1 cellular context compared by ENCODE assay signal in the genomic region with DNA sequence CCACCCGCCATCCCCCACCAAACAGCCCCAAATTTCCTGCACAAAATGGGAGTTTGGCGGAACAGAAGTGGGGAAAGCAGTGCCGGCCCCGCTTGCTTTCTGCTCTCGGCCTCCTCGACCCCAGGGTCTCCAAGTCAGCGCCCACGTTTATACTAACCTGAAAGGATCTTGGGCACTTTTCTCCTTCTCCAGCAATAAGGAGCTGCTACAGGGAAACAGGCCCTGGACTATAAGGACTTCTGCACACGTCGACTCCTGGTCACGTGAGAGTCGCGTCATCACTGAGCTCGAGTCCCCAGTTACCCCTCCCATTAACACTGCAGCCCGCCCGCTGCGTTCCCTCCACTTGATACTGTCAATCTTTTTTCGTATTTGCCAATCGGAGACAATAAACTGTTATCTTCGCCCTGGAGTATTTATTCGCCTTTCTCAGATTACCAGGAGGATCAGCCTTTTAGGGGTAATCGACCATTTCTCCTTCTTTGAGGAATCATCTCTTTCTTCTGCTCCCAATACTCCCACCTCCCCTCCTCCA.
A peak's percentile ranks its signal among the peaks of the same experiment; 100 is the strongest.
TF ChIP-seq lines count a peak whose summit lies in the region.

A gene with protein sequence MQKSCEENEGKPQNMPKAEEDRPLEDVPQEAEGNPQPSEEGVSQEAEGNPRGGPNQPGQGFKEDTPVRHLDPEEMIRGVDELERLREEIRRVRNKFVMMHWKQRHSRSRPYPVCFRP (minus strand): TSS at position 235 of the 535 bp plus-strand sequence. CDS start 1,176 bp downstream, outside the sequence.

TF ChIP-seq in SK-N-SH, 30 proteins besides CTCF, POLR2A, EP300 and RAD21 (continued from another document):
- TF ChIP-seq RFX5 (IDR thresholded peaks at IDR 0.05; ENCODE audit: low read length) (no peak), MEF2A (IDR thresholded peaks at IDR 0.05; ENCODE audit: borderline replicate concordance, low read depth) (no peak), RXRA (IDR thresholded peaks at IDR 0.05; ENCODE audit: borderline replicate concordance, low read depth) (no peak), NFIC (IDR thresholded peaks at IDR 0.05; ENCODE audit: borderline replicate concordance) (no peak), FOSL2 (IDR thresholded peaks at IDR 0.05; ENCODE audit: borderline replicate concordance, low read depth) (no peak), SMC3 (IDR thresholded peaks at IDR 0.05; ENCODE audit: low read depth, low read length) (no peak), FOXM1 (IDR thresholded peaks at IDR 0.05; ENCODE audit: low read depth) (no peak), MXI1 (IDR thresholded peaks at IDR 0.05; ENCODE audit: low read depth, low read length) (0 out of 2 replicates have a peak, but pooled peaks have one; percentile 34), JUND (IDR thresholded peaks at IDR 0.05) (no peak), ELF1 (IDR thresholded peaks at IDR 0.05) (no peak), TAF1 (IDR thresholded peaks at IDR 0.05; ENCODE audit: borderline replicate concordance, low read depth, low read length) (peak; percentile 32; the same call in 1 of the 2 replicates), YY1 (IDR thresholded peaks at IDR 0.05; ENCODE audit: low read depth) (no peak), TCF12 (IDR thresholded peaks at IDR 0.05) (no peak), POLR2AphosphoS5 (IDR thresholded peaks at IDR 0.05; ENCODE audit: low read depth, low read length) (peak; percentile 75), SIN3A (IDR thresholded peaks at IDR 0.05; ENCODE audit: borderline replicate concordance, low read depth, low read length) (no peak; the same call in 1 of the 2 replicates), GATA2 (CRISPR knock-in tag; IDR thresholded peaks at IDR 0.05) (no peak), GABPA (IDR thresholded peaks at IDR 0.05; ENCODE audit: low read depth) (no peak), CHD2 (IDR thresholded peaks at IDR 0.05; ENCODE audit: low read length, partially characterized antibody) (no peak), TEAD4 (IDR thresholded peaks at IDR 0.05; ENCODE audit: borderline replicate concordance, insufficient read depth) (no peak)
- TF ChIP-seq, protein P1, sequence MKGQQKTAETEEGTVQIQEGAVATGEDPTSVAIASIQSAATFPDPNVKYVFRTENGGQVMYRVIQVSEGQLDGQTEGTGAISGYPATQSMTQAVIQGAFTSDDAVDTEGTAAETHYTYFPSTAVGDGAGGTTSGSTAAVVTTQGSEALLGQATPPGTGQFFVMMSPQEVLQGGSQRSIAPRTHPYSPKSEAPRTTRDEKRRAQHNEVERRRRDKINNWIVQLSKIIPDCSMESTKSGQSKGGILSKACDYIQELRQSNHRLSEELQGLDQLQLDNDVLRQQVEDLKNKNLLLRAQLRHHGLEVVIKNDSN (IDR thresholded peaks at IDR 0.05; ENCODE audit: borderline replicate concordance, low read depth): peak; percentile 89
- TF ChIP-seq, protein P2, sequence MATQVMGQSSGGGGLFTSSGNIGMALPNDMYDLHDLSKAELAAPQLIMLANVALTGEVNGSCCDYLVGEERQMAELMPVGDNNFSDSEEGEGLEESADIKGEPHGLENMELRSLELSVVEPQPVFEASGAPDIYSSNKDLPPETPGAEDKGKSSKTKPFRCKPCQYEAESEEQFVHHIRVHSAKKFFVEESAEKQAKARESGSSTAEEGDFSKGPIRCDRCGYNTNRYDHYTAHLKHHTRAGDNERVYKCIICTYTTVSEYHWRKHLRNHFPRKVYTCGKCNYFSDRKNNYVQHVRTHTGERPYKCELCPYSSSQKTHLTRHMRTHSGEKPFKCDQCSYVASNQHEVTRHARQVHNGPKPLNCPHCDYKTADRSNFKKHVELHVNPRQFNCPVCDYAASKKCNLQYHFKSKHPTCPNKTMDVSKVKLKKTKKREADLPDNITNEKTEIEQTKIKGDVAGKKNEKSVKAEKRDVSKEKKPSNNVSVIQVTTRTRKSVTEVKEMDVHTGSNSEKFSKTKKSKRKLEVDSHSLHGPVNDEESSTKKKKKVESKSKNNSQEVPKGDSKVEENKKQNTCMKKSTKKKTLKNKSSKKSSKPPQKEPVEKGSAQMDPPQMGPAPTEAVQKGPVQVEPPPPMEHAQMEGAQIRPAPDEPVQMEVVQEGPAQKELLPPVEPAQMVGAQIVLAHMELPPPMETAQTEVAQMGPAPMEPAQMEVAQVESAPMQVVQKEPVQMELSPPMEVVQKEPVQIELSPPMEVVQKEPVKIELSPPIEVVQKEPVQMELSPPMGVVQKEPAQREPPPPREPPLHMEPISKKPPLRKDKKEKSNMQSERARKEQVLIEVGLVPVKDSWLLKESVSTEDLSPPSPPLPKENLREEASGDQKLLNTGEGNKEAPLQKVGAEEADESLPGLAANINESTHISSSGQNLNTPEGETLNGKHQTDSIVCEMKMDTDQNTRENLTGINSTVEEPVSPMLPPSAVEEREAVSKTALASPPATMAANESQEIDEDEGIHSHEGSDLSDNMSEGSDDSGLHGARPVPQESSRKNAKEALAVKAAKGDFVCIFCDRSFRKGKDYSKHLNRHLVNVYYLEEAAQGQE (IDR thresholded peaks at IDR 0.05; ENCODE audit: low read depth, low read length): no peak
- TF ChIP-seq, protein P3, sequence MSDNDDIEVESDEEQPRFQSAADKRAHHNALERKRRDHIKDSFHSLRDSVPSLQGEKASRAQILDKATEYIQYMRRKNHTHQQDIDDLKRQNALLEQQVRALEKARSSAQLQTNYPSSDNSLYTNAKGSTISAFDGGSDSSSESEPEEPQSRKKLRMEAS (IDR thresholded peaks at IDR 0.05; ENCODE audit: low read depth): no peak
- TF ChIP-seq, protein P4, sequence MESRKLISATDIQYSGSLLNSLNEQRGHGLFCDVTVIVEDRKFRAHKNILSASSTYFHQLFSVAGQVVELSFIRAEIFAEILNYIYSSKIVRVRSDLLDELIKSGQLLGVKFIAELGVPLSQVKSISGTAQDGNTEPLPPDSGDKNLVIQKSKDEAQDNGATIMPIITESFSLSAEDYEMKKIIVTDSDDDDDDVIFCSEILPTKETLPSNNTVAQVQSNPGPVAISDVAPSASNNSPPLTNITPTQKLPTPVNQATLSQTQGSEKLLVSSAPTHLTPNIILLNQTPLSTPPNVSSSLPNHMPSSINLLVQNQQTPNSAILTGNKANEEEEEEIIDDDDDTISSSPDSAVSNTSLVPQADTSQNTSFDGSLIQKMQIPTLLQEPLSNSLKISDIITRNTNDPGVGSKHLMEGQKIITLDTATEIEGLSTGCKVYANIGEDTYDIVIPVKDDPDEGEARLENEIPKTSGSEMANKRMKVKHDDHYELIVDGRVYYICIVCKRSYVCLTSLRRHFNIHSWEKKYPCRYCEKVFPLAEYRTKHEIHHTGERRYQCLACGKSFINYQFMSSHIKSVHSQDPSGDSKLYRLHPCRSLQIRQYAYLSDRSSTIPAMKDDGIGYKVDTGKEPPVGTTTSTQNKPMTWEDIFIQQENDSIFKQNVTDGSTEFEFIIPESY (IDR thresholded peaks at IDR 0.05; ENCODE audit: borderline replicate concordance, low read depth): no peak
- TF ChIP-seq, protein P5, sequence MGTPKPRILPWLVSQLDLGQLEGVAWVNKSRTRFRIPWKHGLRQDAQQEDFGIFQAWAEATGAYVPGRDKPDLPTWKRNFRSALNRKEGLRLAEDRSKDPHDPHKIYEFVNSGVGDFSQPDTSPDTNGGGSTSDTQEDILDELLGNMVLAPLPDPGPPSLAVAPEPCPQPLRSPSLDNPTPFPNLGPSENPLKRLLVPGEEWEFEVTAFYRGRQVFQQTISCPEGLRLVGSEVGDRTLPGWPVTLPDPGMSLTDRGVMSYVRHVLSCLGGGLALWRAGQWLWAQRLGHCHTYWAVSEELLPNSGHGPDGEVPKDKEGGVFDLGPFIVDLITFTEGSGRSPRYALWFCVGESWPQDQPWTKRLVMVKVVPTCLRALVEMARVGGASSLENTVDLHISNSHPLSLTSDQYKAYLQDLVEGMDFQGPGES (IDR thresholded peaks at IDR 0.05; ENCODE audit: low read depth, low read length): no peak
- TF ChIP-seq, protein P6, sequence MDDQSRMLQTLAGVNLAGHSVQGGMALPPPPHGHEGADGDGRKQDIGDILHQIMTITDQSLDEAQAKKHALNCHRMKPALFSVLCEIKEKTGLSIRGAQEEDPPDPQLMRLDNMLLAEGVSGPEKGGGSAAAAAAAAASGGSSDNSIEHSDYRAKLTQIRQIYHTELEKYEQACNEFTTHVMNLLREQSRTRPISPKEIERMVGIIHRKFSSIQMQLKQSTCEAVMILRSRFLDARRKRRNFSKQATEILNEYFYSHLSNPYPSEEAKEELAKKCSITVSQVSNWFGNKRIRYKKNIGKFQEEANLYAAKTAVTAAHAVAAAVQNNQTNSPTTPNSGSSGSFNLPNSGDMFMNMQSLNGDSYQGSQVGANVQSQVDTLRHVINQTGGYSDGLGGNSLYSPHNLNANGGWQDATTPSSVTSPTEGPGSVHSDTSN (IDR thresholded peaks at IDR 0.05): peak; percentile 67
